Comparison of ENCODE assay signal across 1 cellular context in the genomic region with DNA sequence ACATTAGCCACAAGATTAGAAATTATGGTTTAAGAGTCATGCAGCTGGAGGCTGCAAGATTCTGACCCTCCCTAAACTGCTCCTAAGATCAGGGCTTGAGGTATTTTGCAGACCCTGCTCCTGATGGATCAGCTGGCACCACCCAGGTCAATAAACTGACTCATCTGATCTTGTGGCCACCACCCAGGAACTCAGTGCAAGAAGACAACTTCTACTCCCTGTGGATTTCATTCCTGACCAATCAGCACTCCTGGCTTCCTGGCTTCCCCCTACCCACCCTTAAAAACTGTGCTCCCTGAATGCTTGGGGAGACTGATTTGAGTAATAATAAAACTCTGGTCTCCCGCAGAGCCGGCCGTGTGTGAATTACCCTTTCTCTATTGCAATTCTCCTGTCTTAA.
A peak's percentile ranks its signal among the peaks of the same experiment; 100 is the strongest.
TF ChIP-seq lines count a peak whose summit lies in the region.

No MANE protein-coding gene starts in this region.

TF ChIP-seq in HCT116, 20 proteins besides CTCF, POLR2A, EP300 and RAD21:
- TF ChIP-seq CBX3 (IDR thresholded peaks at IDR 0.05; ENCODE audit: low read depth) (no peak), JUND (IDR thresholded peaks at IDR 0.05) (peak; percentile 14; the same call in 1 of the 2 replicates), CEBPB (IDR thresholded peaks at IDR 0.05; ENCODE audit: low read depth) (no peak), SRF (IDR thresholded peaks at IDR 0.05; ENCODE audit: low read depth) (no peak), ZNF274 (IDR thresholded peaks at IDR 0.05; ENCODE audit: low read depth, low read length) (no peak)
- TF ChIP-seq, protein P1, sequence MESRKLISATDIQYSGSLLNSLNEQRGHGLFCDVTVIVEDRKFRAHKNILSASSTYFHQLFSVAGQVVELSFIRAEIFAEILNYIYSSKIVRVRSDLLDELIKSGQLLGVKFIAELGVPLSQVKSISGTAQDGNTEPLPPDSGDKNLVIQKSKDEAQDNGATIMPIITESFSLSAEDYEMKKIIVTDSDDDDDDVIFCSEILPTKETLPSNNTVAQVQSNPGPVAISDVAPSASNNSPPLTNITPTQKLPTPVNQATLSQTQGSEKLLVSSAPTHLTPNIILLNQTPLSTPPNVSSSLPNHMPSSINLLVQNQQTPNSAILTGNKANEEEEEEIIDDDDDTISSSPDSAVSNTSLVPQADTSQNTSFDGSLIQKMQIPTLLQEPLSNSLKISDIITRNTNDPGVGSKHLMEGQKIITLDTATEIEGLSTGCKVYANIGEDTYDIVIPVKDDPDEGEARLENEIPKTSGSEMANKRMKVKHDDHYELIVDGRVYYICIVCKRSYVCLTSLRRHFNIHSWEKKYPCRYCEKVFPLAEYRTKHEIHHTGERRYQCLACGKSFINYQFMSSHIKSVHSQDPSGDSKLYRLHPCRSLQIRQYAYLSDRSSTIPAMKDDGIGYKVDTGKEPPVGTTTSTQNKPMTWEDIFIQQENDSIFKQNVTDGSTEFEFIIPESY (IDR thresholded peaks at IDR 0.05; ENCODE audit: extremely low read depth, insufficient replicate concordance, low read length): no peak
- TF ChIP-seq, protein P2, sequence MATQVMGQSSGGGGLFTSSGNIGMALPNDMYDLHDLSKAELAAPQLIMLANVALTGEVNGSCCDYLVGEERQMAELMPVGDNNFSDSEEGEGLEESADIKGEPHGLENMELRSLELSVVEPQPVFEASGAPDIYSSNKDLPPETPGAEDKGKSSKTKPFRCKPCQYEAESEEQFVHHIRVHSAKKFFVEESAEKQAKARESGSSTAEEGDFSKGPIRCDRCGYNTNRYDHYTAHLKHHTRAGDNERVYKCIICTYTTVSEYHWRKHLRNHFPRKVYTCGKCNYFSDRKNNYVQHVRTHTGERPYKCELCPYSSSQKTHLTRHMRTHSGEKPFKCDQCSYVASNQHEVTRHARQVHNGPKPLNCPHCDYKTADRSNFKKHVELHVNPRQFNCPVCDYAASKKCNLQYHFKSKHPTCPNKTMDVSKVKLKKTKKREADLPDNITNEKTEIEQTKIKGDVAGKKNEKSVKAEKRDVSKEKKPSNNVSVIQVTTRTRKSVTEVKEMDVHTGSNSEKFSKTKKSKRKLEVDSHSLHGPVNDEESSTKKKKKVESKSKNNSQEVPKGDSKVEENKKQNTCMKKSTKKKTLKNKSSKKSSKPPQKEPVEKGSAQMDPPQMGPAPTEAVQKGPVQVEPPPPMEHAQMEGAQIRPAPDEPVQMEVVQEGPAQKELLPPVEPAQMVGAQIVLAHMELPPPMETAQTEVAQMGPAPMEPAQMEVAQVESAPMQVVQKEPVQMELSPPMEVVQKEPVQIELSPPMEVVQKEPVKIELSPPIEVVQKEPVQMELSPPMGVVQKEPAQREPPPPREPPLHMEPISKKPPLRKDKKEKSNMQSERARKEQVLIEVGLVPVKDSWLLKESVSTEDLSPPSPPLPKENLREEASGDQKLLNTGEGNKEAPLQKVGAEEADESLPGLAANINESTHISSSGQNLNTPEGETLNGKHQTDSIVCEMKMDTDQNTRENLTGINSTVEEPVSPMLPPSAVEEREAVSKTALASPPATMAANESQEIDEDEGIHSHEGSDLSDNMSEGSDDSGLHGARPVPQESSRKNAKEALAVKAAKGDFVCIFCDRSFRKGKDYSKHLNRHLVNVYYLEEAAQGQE (IDR thresholded peaks at IDR 0.05; ENCODE audit: low read depth): no peak
